Comparison of ENCODE assay signal across 11 cellular contexts in the genomic region with DNA sequence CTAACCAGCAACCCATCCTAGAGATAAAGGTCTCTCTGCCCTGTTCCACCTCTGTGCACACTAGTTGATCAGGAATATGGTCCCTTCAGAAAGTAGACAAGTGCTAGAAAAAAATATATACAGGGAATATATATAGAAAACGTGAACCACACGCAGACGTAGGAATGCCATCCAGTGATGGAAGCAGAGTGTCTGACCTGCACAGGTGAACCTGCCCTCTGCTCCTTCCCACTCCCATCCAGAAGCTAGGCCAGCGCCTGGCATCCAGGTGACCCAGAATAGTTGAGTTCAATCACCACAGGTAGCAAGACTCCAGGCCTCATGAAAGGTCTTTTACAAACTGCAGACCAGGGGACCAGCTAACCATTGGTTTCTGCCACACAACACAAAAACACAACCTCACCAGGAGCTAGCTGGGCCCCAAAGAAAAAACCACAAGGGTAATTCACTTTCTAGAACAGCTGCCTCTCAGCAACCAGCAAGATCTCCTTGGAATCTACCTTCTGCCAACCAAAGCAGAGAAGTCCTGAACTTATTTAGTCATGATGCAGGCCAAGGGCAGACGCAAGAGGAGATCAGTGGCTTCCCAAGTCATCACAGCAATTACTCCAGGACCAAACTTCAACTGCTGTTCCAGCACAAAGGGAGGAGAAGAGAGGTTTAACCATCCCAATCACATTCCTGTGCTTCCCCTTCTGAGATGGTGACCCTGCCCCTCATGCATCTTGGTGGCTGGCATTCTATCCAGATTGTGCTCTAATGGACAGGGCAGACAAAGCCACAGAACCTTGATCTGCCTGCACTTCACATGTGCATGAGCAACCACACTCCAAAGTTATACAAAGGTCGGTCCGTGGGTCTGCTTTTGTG.
"Had no signal": no experiment of that assay in that cellular context is flagged by ENCODE, and none has a peak within 500 bp of the region (broad histone marks: within the 10 kb centered on the region; RNA-seq: fewer than 3 reads in every experiment).

No MANE protein-coding gene starts in this region.

- H3K27ac ChIP-seq: colonic mucosa, psoas muscle, thyroid gland had no signal

- H3K27me3 Mint-ChIP-seq: activated naive CD4-positive, alpha-beta T cell treated with anti-CD3 and anti-CD28 coated beads, Interleukin-2, amount 50 U/mL, for 24 hours; activated T-cell treated with anti-CD3 and anti-CD28 coated beads, Interleukin-2, amount 50 U/mL, for 24 hours had no signal

- DNase-seq: activated T-cell treated with anti-CD3 and anti-CD28 coated beads, Interleukin-2, amount 50 U/mL, for 24 hours; colonic mucosa; psoas muscle; stimulated activated CD4-positive, alpha-beta T cell treated with anti-CD3 and anti-CD28 coated beads, Interleukin-2, amount 100 ng/mL, for 48 hours; thyroid gland had no signal

- H3K27me3 ChIP-seq: body of pancreas, colonic mucosa, thyroid gland, vagina had no signal

- H3K4me3 Mint-ChIP-seq: activated naive CD4-positive, alpha-beta T cell treated with anti-CD3 and anti-CD28 coated beads, Interleukin-2, amount 50 U/mL, for 24 hours; activated T-cell treated with anti-CD3 and anti-CD28 coated beads, Interleukin-2, amount 50 U/mL, for 24 hours; stimulated activated memory B cell treated with anti-CD40 and anti-IgM and Interleukin-4, amounts not matched to agents 10 μg/mL and 1 μg/mL and 100 μg/mL, for 72 hours; T-helper 2 cell treated with Interferon-gamma antibody and Interleukin-4, amounts not matched to agents 5 μg/mL and 100 μg/mL, for 36 hours had no signal

- H3K9me3 Mint-ChIP-seq: activated naive CD4-positive, alpha-beta T cell treated with anti-CD3 and anti-CD28 coated beads, Interleukin-2, amount 50 U/mL, for 24 hours; activated T-cell treated with anti-CD3 and anti-CD28 coated beads, Interleukin-2, amount 50 U/mL, for 24 hours; stimulated activated memory B cell treated with anti-CD40 and anti-IgM and Interleukin-4, amounts not matched to agents 10 μg/mL and 1 μg/mL and 100 μg/mL, for 72 hours; T-helper 2 cell treated with Interferon-gamma antibody and Interleukin-4, amounts not matched to agents 5 μg/mL and 100 μg/mL, for 36 hours had no signal

- H3K36me3 ChIP-seq: colonic mucosa, thyroid gland, vagina had no signal

- H3K27ac Mint-ChIP-seq: activated naive CD4-positive, alpha-beta T cell treated with anti-CD3 and anti-CD28 coated beads, Interleukin-2, amount 50 U/mL, for 24 hours; activated T-cell treated with anti-CD3 and anti-CD28 coated beads, Interleukin-2, amount 50 U/mL, for 24 hours; stimulated activated memory B cell treated with anti-CD40 and anti-IgM and Interleukin-4, amounts not matched to agents 10 μg/mL and 1 μg/mL and 100 μg/mL, for 72 hours; T-helper 2 cell treated with Interferon-gamma antibody and Interleukin-4, amounts not matched to agents 5 μg/mL and 100 μg/mL, for 36 hours had no signal

- H3K36me3 Mint-ChIP-seq: activated naive CD4-positive, alpha-beta T cell treated with anti-CD3 and anti-CD28 coated beads, Interleukin-2, amount 50 U/mL, for 24 hours; stimulated activated memory B cell treated with anti-CD40 and anti-IgM and Interleukin-4, amounts not matched to agents 10 μg/mL and 1 μg/mL and 100 μg/mL, for 72 hours had no signal

- H3K4me1 Mint-ChIP-seq: activated naive CD4-positive, alpha-beta T cell treated with anti-CD3 and anti-CD28 coated beads, Interleukin-2, amount 50 U/mL, for 24 hours had no signal

- ATAC-seq: esophagus mucosa had no signal

- H3K9me3 ChIP-seq: body of pancreas, colonic mucosa, psoas muscle, thyroid gland, vagina had no signal

- H3K4me3 ChIP-seq: body of pancreas, colonic mucosa, psoas muscle, thyroid gland, vagina had no signal
